Comparison of ENCODE assay signal across 15 cellular contexts in the genomic region with DNA sequence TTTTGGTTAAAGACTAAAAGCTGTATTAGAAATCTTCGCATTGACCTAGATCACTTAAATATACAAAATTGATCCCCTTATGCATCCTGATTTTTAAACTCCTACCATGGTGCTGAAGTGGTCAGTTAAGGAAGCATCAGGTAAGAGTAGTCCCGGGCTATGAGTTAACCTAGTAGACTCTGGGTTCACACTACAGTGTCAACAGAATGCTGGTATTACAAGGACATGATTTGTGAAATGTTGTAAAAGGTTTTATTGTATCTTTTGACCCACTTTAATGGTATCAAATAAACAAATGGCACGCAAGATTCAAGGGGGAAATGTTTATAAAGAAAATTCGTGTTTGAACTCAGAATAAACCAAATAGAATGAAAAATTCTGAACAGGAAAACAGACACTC. TPM values are rescaled to one million over a fixed set of nuclear protein-coding genes. Genes with fewer than 3 reads are reported as not detected.
DNase-seq lines count a peak whose midpoint lies in the region; TF ChIP-seq lines count a peak whose summit lies in the region.
"Had no signal": no experiment of that assay in that cellular context is flagged by ENCODE, and none has a peak within 500 bp of the region (broad histone marks: within the 10 kb centered on the region; RNA-seq: fewer than 3 reads in every experiment).

No MANE protein-coding gene starts in this region.

- peaks cover 39% of the 10 kb centered on the region for H3K36me3 ChIP-seq in SU-DHL-6 (ENCODE audit: low read length)
- H3K36me3 ChIP-seq in fibroblast of lung (ENCODE audit: control insufficient read depth, insufficient read depth, low read length), result no peaks in the 10 kb centered on the region
- H3K36me3 ChIP-seq in smooth muscle cell (ENCODE audit: low read depth), result no peaks in the 10 kb centered on the region
- no peaks in the 10 kb centered on the region for H3K36me3 ChIP-seq in left ventricle myocardium inferior

- H3K4me1 ChIP-seq in fibroblast of lung (ENCODE audit: control insufficient read depth, extremely low read depth, insufficient read depth, low read length) (peaks cover 15% of the 10 kb centered on the region), smooth muscle cell (ENCODE audit: low read depth) (no peaks in the 10 kb centered on the region), left ventricle myocardium inferior (no peaks in the 10 kb centered on the region)

- no peak for DNase-seq in activated CD4-positive, alpha-beta T cell treated with anti-CD3 and anti-CD28 coated beads, Interleukin-2, amount 10 ng/mL, durations not matched to agents 24 days and 14 days
- DNase-seq in activated CD4-positive, alpha-beta T cell treated with anti-CD3 and anti-CD28 coated beads, Interleukin-2, amount 50 U/mL, for 48 hours, result no peak
- DNase-seq in fibroblast of lung (ENCODE audit: low read depth in 2 of 2) (no peak), smooth muscle cell (lab: John Stamatoyannopoulos, UW; ENCODE audit: unreplicated experiment) (no peak), C1 segment of cervical spinal cord (lab: John Stamatoyannopoulos, UW) (no peak), left ventricle myocardium inferior (no peak)
- no peak for DNase-seq in stimulated activated CD4-positive, alpha-beta T cell treated with anti-CD3 and anti-CD28 coated beads, Interleukin-12 subunit alpha, Interleukin-12 subunit beta, amount 100 ng/mL, for 4 hours
- DNase-seq: activated naive CD8-positive, alpha-beta T cell treated with anti-CD3 and anti-CD28 coated beads for 36 hours; caudate nucleus; effector memory CD8-positive, alpha-beta T cell; naive thymus-derived CD4-positive, alpha-beta T cell; NCI-H2171; stimulated activated naive B cell treated with anti-CD40 and anti-IgM and Interleukin-4, amounts not matched to agents 10 μg/mL and 1 μg/mL and 100 μg/mL, for 72 hours had no signal

- H3K27ac Mint-ChIP-seq in activated CD4-positive, alpha-beta T cell treated with anti-CD3 and anti-CD28 coated beads, Interleukin-2, amount 10 ng/mL, durations not matched to agents 24 days and 14 days, result no peak overlapping the region
- H3K27ac Mint-ChIP-seq: activated naive CD8-positive, alpha-beta T cell treated with anti-CD3 and anti-CD28 coated beads for 36 hours; effector memory CD8-positive, alpha-beta T cell; stimulated activated naive B cell treated with anti-CD40 and anti-IgM and Interleukin-4, amounts not matched to agents 10 μg/mL and 1 μg/mL and 100 μg/mL, for 72 hours; type B pancreatic cell had no signal

- peaks cover 6% of the 10 kb centered on the region for H3K36me3 Mint-ChIP-seq in activated CD4-positive, alpha-beta T cell treated with anti-CD3 and anti-CD28 coated beads, Interleukin-2, amount 10 ng/mL, durations not matched to agents 24 days and 14 days (ENCODE audit: low read depth)
- H3K36me3 Mint-ChIP-seq: activated naive CD8-positive, alpha-beta T cell treated with anti-CD3 and anti-CD28 coated beads for 36 hours had no signal

- no peaks in the 10 kb centered on the region for H3K9me2 ChIP-seq in SU-DHL-6 (replicated peaks; ENCODE audit: insufficient read depth, low read length)

- TF ChIP-seq CTCF in SU-DHL-6 (IDR thresholded peaks at IDR 0.05; ENCODE audit: insufficient read depth, low read length, poor library complexity, severe bottlenecking) (no peak), fibroblast of lung (conservative IDR thresholded peaks at IDR 0.05 in 1 of 2, IDR thresholded peaks at IDR 0.05 in 1 of 2; ENCODE audit: low read depth in 1 of 2, low read length in 2 of 2) (no peak), smooth muscle cell (IDR thresholded peaks at IDR 0.05; ENCODE audit: borderline replicate concordance, insufficient read depth, poor library complexity, severe bottlenecking) (no peak), left ventricle myocardium inferior (IDR thresholded peaks at IDR 0.05; ENCODE audit: borderline replicate concordance) (no peak)

- H3K4me3 ChIP-seq in SU-DHL-6 (ENCODE audit: insufficient read depth, low read length, poor library complexity, severe bottlenecking) (peak overlapping the region; percentile 7), fibroblast of lung (replicated peaks in 1 of 4; ENCODE audit: control extremely low read depth in 1 of 4, insufficient read depth in 1 of 4, low read depth in 3 of 4, low read length in 4 of 4) (no peak overlapping the region), smooth muscle cell (no peak overlapping the region), left ventricle myocardium inferior (no peak overlapping the region)

- H3K9me3 Mint-ChIP-seq in activated CD4-positive, alpha-beta T cell treated with anti-CD3 and anti-CD28 coated beads, Interleukin-2, amount 10 ng/mL, durations not matched to agents 24 days and 14 days, result no peaks in the 10 kb centered on the region
- H3K9me3 Mint-ChIP-seq: activated naive CD8-positive, alpha-beta T cell treated with anti-CD3 and anti-CD28 coated beads for 36 hours; effector memory CD8-positive, alpha-beta T cell; stimulated activated naive B cell treated with anti-CD40 and anti-IgM and Interleukin-4, amounts not matched to agents 10 μg/mL and 1 μg/mL and 100 μg/mL, for 72 hours; type B pancreatic cell had no signal

- H3K9me3 ChIP-seq in SU-DHL-6 (ENCODE audit: insufficient read depth, low read length) (no peaks in the 10 kb centered on the region), fibroblast of lung (ENCODE audit: control insufficient read depth, insufficient read depth, low read depth, low read length) (no peaks in the 10 kb centered on the region), smooth muscle cell (replicated peaks; ENCODE audit: low read depth) (no peaks in the 10 kb centered on the region), left ventricle myocardium inferior (replicated peaks) (no peaks in the 10 kb centered on the region)

- intact Hi-C loops in activated CD4-positive, alpha-beta T cell treated with anti-CD3 and anti-CD28 coated beads, Interleukin-2, amount 10 ng/mL, durations not matched to agents 24 days and 14 days (cut with micrococcal nuclease), result no loop called here
- intact Hi-C loops in left ventricle myocardium inferior (cut with micrococcal nuclease), result no loop called here

- H3K4me2 ChIP-seq in SU-DHL-6 (ENCODE audit: low read depth, low read length, poor library complexity, severe bottlenecking) (peak overlapping the region; percentile 80), fibroblast of lung (ENCODE audit: extremely low read depth, insufficient read depth, low read length) (no peak overlapping the region), smooth muscle cell (peak overlapping the region; percentile 30)

- H3K27me3 ChIP-seq in SU-DHL-6 (ENCODE audit: low read length) (no peaks in the 10 kb centered on the region), fibroblast of lung (ENCODE audit: control insufficient read depth, insufficient read depth, low read length) (no peaks in the 10 kb centered on the region), smooth muscle cell (ENCODE audit: low read depth) (no peaks in the 10 kb centered on the region), left ventricle myocardium inferior (ENCODE audit: low read depth) (no peaks in the 10 kb centered on the region)

- peak overlapping the region; percentile 2 for H3K4me3 Mint-ChIP-seq in activated CD4-positive, alpha-beta T cell treated with anti-CD3 and anti-CD28 coated beads, Interleukin-2, amount 10 ng/mL, durations not matched to agents 24 days and 14 days
- H3K4me3 Mint-ChIP-seq: activated naive CD8-positive, alpha-beta T cell treated with anti-CD3 and anti-CD28 coated beads for 36 hours; effector memory CD8-positive, alpha-beta T cell; stimulated activated naive B cell treated with anti-CD40 and anti-IgM and Interleukin-4, amounts not matched to agents 10 μg/mL and 1 μg/mL and 100 μg/mL, for 72 hours; type B pancreatic cell had no signal

- H3K9ac ChIP-seq in SU-DHL-6 (ENCODE audit: low read length) (peak overlapping the region; percentile 25), fibroblast of lung (ENCODE audit: insufficient read depth, low read length) (no peak overlapping the region), smooth muscle cell (ENCODE audit: low read depth) (no peak overlapping the region)

- H4K20me1 ChIP-seq in SU-DHL-6 (ENCODE audit: low read depth, low read length) (no peaks in the 10 kb centered on the region), fibroblast of lung (ENCODE audit: control insufficient read depth, extremely low read depth, insufficient read depth, low read length) (no peaks in the 10 kb centered on the region), smooth muscle cell (ENCODE audit: low read depth) (no peaks in the 10 kb centered on the region)

- 95% methylated on average over 4 of the region's 4 CpGs for WGBS in smooth muscle cell (ENCODE audit: low lambda C conversion rate)

- H2AFZ ChIP-seq in SU-DHL-6 (ENCODE audit: low read depth, low read length, severe bottlenecking) (no peak overlapping the region), fibroblast of lung (ENCODE audit: low read length) (no peak overlapping the region), smooth muscle cell (ENCODE audit: low read depth) (no peak overlapping the region)

- H3K4me1 Mint-ChIP-seq in activated CD4-positive, alpha-beta T cell treated with anti-CD3 and anti-CD28 coated beads, Interleukin-2, amount 10 ng/mL, durations not matched to agents 24 days and 14 days, result peaks cover 15% of the 10 kb centered on the region

- peaks cover 26% of the 10 kb centered on the region for H3F3A ChIP-seq in SU-DHL-6 (ENCODE audit: insufficient read depth)
- H3F3A ChIP-seq in smooth muscle cell (ENCODE audit: low read depth), result no peaks in the 10 kb centered on the region

- H3K79me2 ChIP-seq in SU-DHL-6 (ENCODE audit: insufficient read depth, low read length) (peaks cover 99% of the 10 kb centered on the region), fibroblast of lung (ENCODE audit: control insufficient read depth, insufficient read depth, low read length) (no peaks in the 10 kb centered on the region), smooth muscle cell (ENCODE audit: low read depth) (no peaks in the 10 kb centered on the region)

- H3K27ac ChIP-seq in SU-DHL-6 (ENCODE audit: low read depth, low read length), result peak overlapping the region; percentile 34
- H3K27ac ChIP-seq in fibroblast of lung (ENCODE audit: insufficient read depth, low read length), result peak overlapping the region; percentile 66
- peak overlapping the region; percentile 29 for H3K27ac ChIP-seq in smooth muscle cell (ENCODE audit: low read depth)
- no peak overlapping the region for H3K27ac ChIP-seq in left ventricle myocardium inferior (replicated peaks)

- no peaks in the 10 kb centered on the region for H3K27me3 Mint-ChIP-seq in activated CD4-positive, alpha-beta T cell treated with anti-CD3 and anti-CD28 coated beads, Interleukin-2, amount 10 ng/mL, durations not matched to agents 24 days and 14 days
- H3K27me3 Mint-ChIP-seq: activated naive CD8-positive, alpha-beta T cell treated with anti-CD3 and anti-CD28 coated beads for 36 hours; effector memory CD8-positive, alpha-beta T cell; naive thymus-derived CD4-positive, alpha-beta T cell; stimulated activated naive B cell treated with anti-CD40 and anti-IgM and Interleukin-4, amounts not matched to agents 10 μg/mL and 1 μg/mL and 100 μg/mL, for 72 hours; type B pancreatic cell had no signal

RNA-seq across cellular contexts. Expression of a gene that starts 36.8 kb away (rescaled TPM):
- 2.7 and 3.4 TPM in 2 replicates for total RNA-seq in activated CD4-positive, alpha-beta T cell treated with anti-CD3 and anti-CD28 coated beads, Interleukin-2, amount 10 ng/mL, durations not matched to agents 24 days and 14 days
- 0.51 and 1.2 TPM in 2 replicates for total RNA-seq in fibroblast of lung
- 1.1 and 2.9 TPM in 2 replicates for polyA plus RNA-seq in fibroblast of lung
- 0.99 and 2.4 TPM in 2 replicates for polyA plus RNA-seq in fibroblast of lung (2012)
- polyA minus RNA-seq in fibroblast of lung (ENCODE audit: low replicate concordance), result 0.19 and 0.27 TPM in 2 replicates
- total RNA-seq in smooth muscle cell, result 4.9 and 5.4 TPM in 2 replicates
- 1.6 and 3.2 TPM in 2 replicates for polyA plus RNA-seq in smooth muscle cell
- total RNA-seq in left ventricle myocardium inferior, result not detected
